9 cellular contexts compared by ENCODE assay signal in the genomic region with DNA sequence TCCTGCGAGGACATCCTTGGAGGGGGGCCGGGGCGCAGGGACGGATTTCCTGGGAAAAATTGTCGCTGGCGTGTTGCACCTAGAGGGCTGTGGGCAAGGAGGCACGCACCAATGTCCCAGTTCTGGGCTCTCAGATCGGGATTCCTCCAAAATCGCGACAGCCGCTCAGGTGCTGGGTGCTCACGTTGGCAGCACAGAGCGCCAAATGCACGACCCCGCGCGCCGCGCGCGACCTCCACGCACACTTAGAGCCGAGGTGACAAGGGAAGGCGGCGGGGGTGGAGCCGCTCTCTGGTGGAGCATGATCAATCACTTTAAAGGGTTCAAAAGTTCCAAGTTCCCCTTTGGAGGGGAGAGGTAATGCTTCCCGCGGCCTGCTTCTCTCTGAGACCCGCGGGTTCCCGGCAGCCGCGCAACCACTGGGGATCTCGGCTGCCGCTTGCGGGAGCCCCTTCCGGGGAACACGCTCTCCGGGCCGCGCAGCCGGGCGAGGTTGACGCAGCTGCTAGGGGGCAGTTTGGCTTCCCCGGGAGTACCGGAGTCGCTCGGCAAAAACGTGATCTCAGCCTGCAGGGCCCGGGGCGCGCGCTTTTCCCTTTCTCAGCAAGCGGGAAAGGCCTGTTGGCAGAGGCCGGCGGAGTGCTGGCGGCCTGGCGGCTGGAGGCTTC. TPM values are rescaled to one million over a fixed set of nuclear protein-coding genes. Genes with fewer than 3 reads are reported as not detected.
DNase-seq lines count a peak whose midpoint lies in the region; ATAC-seq and TF ChIP-seq lines count a peak whose summit lies in the region.
"Had no signal": no experiment of that assay in that cellular context is flagged by ENCODE, and none has a peak within 500 bp of the region (broad histone marks: within the 10 kb centered on the region; RNA-seq: fewer than 3 reads in every experiment).

No MANE protein-coding gene starts in this region.

- ATAC-seq in activated T-cell treated with anti-CD3 and anti-CD28 coated beads, Interleukin-2, amount 50 U/mL, for 4 hours: no peak
- ATAC-seq in lower lobe of right lung (no peak), thoracic aorta (ENCODE audit: insufficient number of reproducible peaks, low FRiP score, low read depth) (no peak), GM18907 (IDR thresholded peaks at IDR 0.05; ENCODE audit: unreplicated experiment) (no peak)

- H3K27me3 ChIP-seq in lower lobe of right lung (ENCODE audit: low read depth): peaks cover 26% of the 10 kb centered on the region
- no peaks in the 10 kb centered on the region for H3K27me3 ChIP-seq in thoracic aorta (replicated peaks; ENCODE audit: insufficient read depth)

- intact Hi-C loops in lower lobe of right lung (cut with DNase I): loop anchor here (10.0 kb wide), 1 partner anchor 105 kb away; no protein-coding TSS in a partner anchor

- H3K36me3 ChIP-seq in lower lobe of right lung (no peaks in the 10 kb centered on the region), thoracic aorta (no peaks in the 10 kb centered on the region)

- H3K4me1 ChIP-seq in lower lobe of right lung (peaks cover 30% of the 10 kb centered on the region), thoracic aorta (ENCODE audit: control insufficient read depth in 1 of 2, low read depth in 2 of 2) (peaks cover 0 to 11% of the 10 kb centered on the region in 2 donors)

- no peak overlapping the region for H3K4me3 Mint-ChIP-seq in activated T-cell treated with anti-CD3 and anti-CD28 coated beads, Interleukin-2, amount 50 U/mL, for 4 hours

- DNase-seq in activated T-cell treated with anti-CD3 and anti-CD28 coated beads, Interleukin-2, amount 50 U/mL, for 1 hour: peak; percentile 36
- no peak for DNase-seq in activated T-cell treated with anti-CD3 and anti-CD28 coated beads, Interleukin-2, amount 50 U/mL, for 4 hours
- DNase-seq in dermis blood vessel endothelial cell (peak; percentile 42), lower lobe of right lung (peak; percentile 48), thoracic aorta (ENCODE audit: low spot score) (no peak), NCI-H446 (lab: John Stamatoyannopoulos, UW) (no peak), globus pallidus (ENCODE audit: low spot score) (no peak)
- DNase-seq: stimulated activated CD8-positive, alpha-beta memory T cell treated with anti-CD3 and anti-CD28 coated beads, Interleukin-4, amount 100 ng/mL, for 48 hours had no signal

- H3K4me3 ChIP-seq in lower lobe of right lung (peak overlapping the region; percentile 32), thoracic aorta (peak overlapping the region; percentile 62)

- H3K9me3 Mint-ChIP-seq in activated T-cell treated with anti-CD3 and anti-CD28 coated beads, Interleukin-2, amount 50 U/mL, for 4 hours: no peaks in the 10 kb centered on the region

- TF ChIP-seq CTCF in lower lobe of right lung (IDR thresholded peaks at IDR 0.05) (no peak), thoracic aorta (IDR thresholded peaks at IDR 0.05) (no peak)

- peaks cover 15% of the 10 kb centered on the region for H3K4me1 Mint-ChIP-seq in activated T-cell treated with anti-CD3 and anti-CD28 coated beads, Interleukin-2, amount 50 U/mL, for 4 hours (ENCODE audit: low read depth)

- H3K27me3 Mint-ChIP-seq in activated T-cell treated with anti-CD3 and anti-CD28 coated beads, Interleukin-2, amount 50 U/mL, for 4 hours (ENCODE audit: low read depth): peaks cover 59% of the 10 kb centered on the region

- no peaks in the 10 kb centered on the region for H3K36me3 Mint-ChIP-seq in activated T-cell treated with anti-CD3 and anti-CD28 coated beads, Interleukin-2, amount 50 U/mL, for 4 hours (ENCODE audit: insufficient read depth)

- H3K9me3 ChIP-seq in lower lobe of right lung (no peaks in the 10 kb centered on the region), thoracic aorta (no peaks in the 10 kb centered on the region)

- H3K27ac ChIP-seq in lower lobe of right lung: no peak overlapping the region
- H3K27ac ChIP-seq in thoracic aorta: no peak overlapping the region

RNA-seq across cellular contexts. Expression of a gene that starts 25.4 kb away (rescaled TPM):
- total RNA-seq in activated T-cell treated with anti-CD3 and anti-CD28 coated beads, Interleukin-2, amount 50 U/mL, for 4 hours: not detected
- 1.0 and 2.6 TPM in 2 replicates for total RNA-seq in dermis blood vessel endothelial cell
- total RNA-seq in lower lobe of right lung: 0.95 TPM
- 1 to 10 TPM in 1 of 2 donors, under 1 TPM in 1; 0.71 to 5.3 TPM for total RNA-seq in thoracic aorta

RNA-seq across cellular contexts. Expression of a gene that starts 34.0 kb away (rescaled TPM):
- 10 to 100 TPM; 28.6 to 30.6 (median 29.4) TPM for total RNA-seq in activated T-cell treated with anti-CD3 and anti-CD28 coated beads, Interleukin-2, amount 50 U/mL, for 4 hours
- total RNA-seq in dermis blood vessel endothelial cell (35.4 and 48.9 TPM in 2 replicates), lower lobe of right lung (48.8 TPM), thoracic aorta (10 to 100 TPM; 35.1 to 54.7 TPM)

Comparison
In these comparisons a context has a peak if more than half of its experiments do, and no peak if none do; other contexts are left out.
1. DNase-seq: peak in activated T-cell treated with anti-CD3 and anti-CD28 coated beads, Interleukin-2, amount 50 U/mL, for 1 hour (single experiment), dermis blood vessel endothelial cell (single experiment) and lower lobe of right lung (single experiment); none in activated T-cell treated with anti-CD3 and anti-CD28 coated beads, Interleukin-2, amount 50 U/mL, for 4 hours (single experiment), thoracic aorta (single experiment), NCI-H446 (0 of 2) and globus pallidus (single experiment).